Comparison of ENCODE assay signal across 8 cellular contexts in genomic region chr18:32018331-32019250, GRCh38. TPM values are rescaled to one million over a fixed set of nuclear protein-coding genes. Genes with fewer than 3 reads are reported as not detected.
DNase-seq lines count a peak whose midpoint lies in the region; ATAC-seq and TF ChIP-seq lines count a peak whose summit lies in the region.

Gene RNF125, plus strand, starts transcription at chr18:32018825. Its CDS starts 39 bp downstream, at chr18:32018864.

- H3K9me3 ChIP-seq in AG04450 (ENCODE audit: control insufficient read depth, insufficient read depth, low read length) = no peaks in the 10 kb centered on the region; the same call in 1 of the 2 replicates

- CTCF ChIA-PET in AG04450 (lab: Charles Lee) = interaction anchor here (1.1 kb wide), 1 partner anchor 41 kb away, joined by 4 read pairs; no protein-coding TSS in a partner anchor

- peak; percentile 91 for ATAC-seq in GM18870 (IDR thresholded peaks at IDR 0.05; ENCODE audit: unreplicated experiment)
- ATAC-seq in HG03108 (IDR thresholded peaks at IDR 0.05; ENCODE audit: unreplicated experiment) = peak; percentile 70
- peak; percentile 79 to 80 for ATAC-seq in activated CD4-positive, CD25-positive, alpha-beta regulatory T cell treated with anti-CD3 and anti-CD28 coated beads, Interleukin-2, amount 50 U/mL, for 24 hours

- peak; percentile 23 for DNase-seq in AG04450 (ENCODE audit: low read depth, low spot score)
- peak; percentile 48 for DNase-seq in NCI-H226
- DNase-seq in cerebellar cortex (ENCODE audit: low spot score) = peak; percentile 33
- DNase-seq in kidney glomerular epithelial cell (lab: John Stamatoyannopoulos, UW) = peak; percentile 73
- peak; percentile 78 to 82 for DNase-seq in stimulated activated CD4-positive, alpha-beta T cell treated with anti-CD3 and anti-CD28 coated beads, Interleukin-15, amount 100 ng/mL, for 48 hours (ENCODE audit: low read depth in 2 of 2)

- TF ChIP-seq CTCF in AG04450 (IDR thresholded peaks at IDR 0.05; ENCODE audit: low read depth, low read length) = no peak

- H3K4me3 ChIP-seq in AG04450 (ENCODE audit: low read depth, low read length) = peak within 1 kb of the TSS; percentile 62

- peaks cover 7% of the 10 kb centered on the region for H3K27me3 ChIP-seq in AG04450 (ENCODE audit: control insufficient read depth, insufficient read depth, low read length)

- POLR2A ChIA-PET in AG04450 (lab: Yijun Ruan, JAX) = interaction anchor here (0.9 to 1.3 kb wide), 2 partner anchors 76 to 452 kb away, joined by 3 to 5 read pairs; partner anchors contain the start of genes GAREM1 and TRAPPC8

- no peak within 1 kb of the TSS for H3K27ac ChIP-seq in AG04450 (ENCODE audit: low read depth, low read length)

RNA-seq across cellular contexts. Expression of gene RNF125, which starts in this region (rescaled TPM):
- 0.37 and 0.41 TPM in 2 replicates for polyA plus RNA-seq in AG04450 (2011; rRNA removed)
- 0.09 and 0.56 TPM in 2 replicates for polyA minus RNA-seq in AG04450 (2011; rRNA and poly(A)+ RNA removed)

Comparison
In these comparisons a context has a peak if more than half of its experiments do, and no peak if none do; other contexts are left out.
1. Peak in DNase-seq and H3K4me3 ChIP-seq in AG04450; RNA of the gene not detected or under 1 TPM.
2. DNase-seq: peak in every context shown above with its lines; median percentile 80 in stimulated activated CD4-positive, alpha-beta T cell treated with anti-CD3 and anti-CD28 coated beads, Interleukin-15, amount 100 ng/mL, for 48 hours; 73 in kidney glomerular epithelial cell; 48 in NCI-H226; 33 in cerebellar cortex; 23 in AG04450.